In the genomic region with DNA sequence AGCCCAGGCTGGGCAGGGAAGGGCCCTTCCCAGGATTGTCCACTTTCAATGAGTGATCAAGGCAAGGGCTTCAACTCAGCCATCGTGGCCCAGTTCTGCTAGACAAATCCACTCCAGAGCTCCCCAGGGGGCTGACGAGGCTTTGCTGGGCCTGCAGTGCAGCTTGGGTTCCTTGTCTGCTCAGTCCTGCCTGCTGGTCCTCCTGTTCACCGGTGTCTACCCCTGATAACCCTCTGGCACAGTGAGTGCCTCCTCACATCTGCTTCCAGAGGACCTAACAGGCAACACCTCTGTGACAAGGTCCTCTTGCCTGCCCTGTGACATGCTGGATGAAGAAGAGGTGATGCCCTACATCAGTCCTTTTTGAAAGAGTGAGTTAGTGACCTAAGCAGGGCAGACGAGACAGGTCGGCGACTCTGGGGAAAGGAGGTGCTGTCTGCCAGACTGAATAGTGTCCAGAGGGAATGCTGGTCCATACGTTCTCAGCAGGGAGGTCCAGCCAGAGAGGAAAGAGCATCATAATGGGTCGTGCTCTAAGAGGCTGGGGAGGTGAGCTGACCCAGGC, we compare ENCODE assay signal across 14 cellular contexts. TPM values are rescaled to one million over a fixed set of nuclear protein-coding genes. Genes with fewer than 3 reads are reported as not detected.
A peak's percentile ranks its signal among the peaks of the same experiment; 100 is the strongest.
DNase-seq lines count a peak whose midpoint lies in the region; ATAC-seq, FAIRE-seq and TF ChIP-seq lines count a peak whose summit lies in the region.
"Had no signal": no experiment of that assay in that cellular context is flagged by ENCODE, and none has a peak within 500 bp of the region (broad histone marks: within the 10 kb centered on the region; RNA-seq: fewer than 3 reads in every experiment).

No MANE protein-coding gene starts in this region.

- no peaks in the 10 kb centered on the region for H3K27me3 ChIP-seq in right atrium auricular region
- H3K27me3 ChIP-seq: BLaER1 had no signal

- no peaks in the 10 kb centered on the region for H3K36me3 ChIP-seq in right atrium auricular region
- H3K36me3 ChIP-seq: BLaER1 had no signal

- no peak for ATAC-seq in HG03342 (IDR thresholded peaks at IDR 0.05; ENCODE audit: unreplicated experiment)
- ATAC-seq: HCT116 had no signal

- FAIRE-seq in urothelium cell line (lab: Jason Lieb, UNC): peak; percentile 83

- H3K27ac ChIP-seq in right atrium auricular region: peak overlapping the region in 1 of 2 donors; percentile 5
- H3K27ac ChIP-seq: 22Rv1, BLaER1 had no signal

- no peaks in the 10 kb centered on the region for H3K9me3 ChIP-seq in right atrium auricular region
- H3K9me3 ChIP-seq: Caco-2 had no signal

- no peaks in the 10 kb centered on the region for H3K4me1 ChIP-seq in right atrium auricular region
- H3K4me1 ChIP-seq: Caco-2 had no signal

- intact Hi-C loops in cardiac septum (cut with DNase I): no loop called here

- TF ChIP-seq CTCF in right atrium auricular region (IDR thresholded peaks at IDR 0.05): no peak

- DNase-seq in DMS 273 (lab: John Stamatoyannopoulos, UW; ENCODE audit: unreplicated experiment): peak; percentile 57
- no peak for DNase-seq in DMS 273 treated with DMSO at 0.1 percent for 48 hours (lab: John Stamatoyannopoulos, UW)
- DNase-seq in cardiac septum (ENCODE audit: low spot score): peak; percentile 59
- DNase-seq in right atrium auricular region (ENCODE audit: low spot score): no peak
- peak; percentile 48 for DNase-seq in islet precursor cell
- no peak for DNase-seq in urothelium cell line (ENCODE audit: low spot score)
- DNase-seq in hippocampal formation (lab: John Stamatoyannopoulos, UW): no peak
- DNase-seq: Caco-2; CD8-positive, alpha-beta memory T cell had no signal

- H3K4me3 ChIP-seq in right atrium auricular region: no peak overlapping the region
- H3K4me3 ChIP-seq: BLaER1 had no signal

RNA-seq across cellular contexts. Expression of a gene that starts 20.9 kb away (rescaled TPM):
- total RNA-seq in cardiac septum (0.27 TPM), right atrium auricular region (under 1 TPM; 0.30 to 0.94 TPM)
- total RNA-seq: CD8-positive, alpha-beta memory T cell; Daoy had no signal

Comparison
In these comparisons a context has a peak if more than half of its experiments do, and no peak if none do; other contexts are left out.
1. DNase-seq: peak in DMS 273 (single experiment), cardiac septum (single experiment) and islet precursor cell (single experiment); none in DMS 273 treated with DMSO at 0.1 percent for 48 hours (single experiment), right atrium auricular region (single experiment), urothelium cell line (single experiment) and hippocampal formation (0 of 2).